32 cellular contexts compared by ENCODE assay signal in genomic region chr4:94887027-94887426, GRCh38.
"Had no signal": no experiment of that assay in that cellular context is flagged by ENCODE, and none has a peak within 500 bp of the region (broad histone marks: within the 10 kb centered on the region; RNA-seq: fewer than 3 reads in every experiment).

No MANE protein-coding gene starts in this region.

- DNase-seq: naive thymus-derived CD4-positive, alpha-beta T cell; natural killer cell; occipital lobe; ovary; posterior cingulate gyrus; psoas muscle; right cardiac atrium; spleen; stimulated activated CD4-positive, alpha-beta T cell treated with anti-CD3 and anti-CD28 coated beads, Interleukin-12 subunit alpha, Interleukin-12 subunit beta, amount 100 ng/mL, for 4 hours; stimulated activated CD4-positive, alpha-beta T cell treated with anti-CD3 and anti-CD28 coated beads, Interleukin-1b, Interleukin-23, amount 100 ng/mL, for 48 hours; stimulated activated CD4-positive, alpha-beta T cell treated with anti-CD3 and anti-CD28 coated beads, Interleukin-4, amount 100 ng/mL, for 1 hour; stimulated activated CD4-positive, alpha-beta T cell treated with anti-CD3 and anti-CD28 coated beads, Interleukin-4, amount 100 ng/mL, for 4 hours; stimulated activated CD8-positive, alpha-beta memory T cell treated with anti-CD3 and anti-CD28 coated beads, Interleukin-4, amount 100 ng/mL, for 48 hours; stimulated activated naive CD4-positive, alpha-beta T cell; stimulated activated naive CD8-positive, alpha-beta T cell treated with anti-CD3 and anti-CD28 coated beads, Interleukin-15, amount 100 ng/mL, for 72 hours; stimulated activated naive CD8-positive, alpha-beta T cell treated with anti-CD3 and anti-CD28 coated beads, Interleukin-15, Interleukin-2, amounts not matched to agents 100 U/mL and 50 U/mL, for 24 hours; substantia nigra; testis; tibial artery; transverse colon; upper lobe of right lung; uterus had no signal

- H3K27ac Mint-ChIP-seq: naive thymus-derived CD4-positive, alpha-beta T cell; natural killer cell; nephron; progenitor cell of endocrine pancreas; stimulated activated memory B cell treated with anti-CD40 and anti-IgM and Interleukin-4, amounts not matched to agents 10 μg/mL and 1 μg/mL and 100 μg/mL, for 72 hours; stimulated activated naive CD8-positive, alpha-beta T cell treated with anti-CD3 and anti-CD28 coated beads, Interleukin-15, amount 100 ng/mL, for 72 hours; type B pancreatic cell had no signal

- H3K4me3 ChIP-seq: ovary, psoas muscle, skin epidermis, smooth muscle cell, spleen, suprapubic skin, testis, tibial artery, transverse colon, upper lobe of right lung, uterus had no signal

- H3K4me1 Mint-ChIP-seq: naive thymus-derived CD4-positive, alpha-beta T cell; natural killer cell; stimulated activated memory B cell treated with anti-CD40 and anti-IgM and Interleukin-4, amounts not matched to agents 10 μg/mL and 1 μg/mL and 100 μg/mL, for 72 hours; stimulated activated naive CD8-positive, alpha-beta T cell treated with anti-CD3 and anti-CD28 coated beads, Interleukin-15, amount 100 ng/mL, for 72 hours had no signal

- H3K27ac ChIP-seq: ovary, parathyroid adenoma, psoas muscle, skin epidermis, spleen, suprapubic skin, testis, tibial artery, transverse colon, upper lobe of right lung, uterus had no signal

- H3K36me3 Mint-ChIP-seq: natural killer cell; stimulated activated memory B cell treated with anti-CD40 and anti-IgM and Interleukin-4, amounts not matched to agents 10 μg/mL and 1 μg/mL and 100 μg/mL, for 72 hours; type B pancreatic cell had no signal

- H3K27me3 ChIP-seq: ovary, spleen, suprapubic skin, testis, tibial artery, transverse colon, upper lobe of right lung, uterus had no signal

- H3K4me2 ChIP-seq: smooth muscle cell had no signal

- H3K9me3 ChIP-seq: ovary, suprapubic skin, testis, tibial artery, transverse colon, upper lobe of right lung, uterus had no signal

- H3K9ac ChIP-seq: parathyroid adenoma had no signal

- H3K4me1 ChIP-seq: parathyroid adenoma, psoas muscle, spleen, suprapubic skin, testis, tibial artery, transverse colon, upper lobe of right lung, uterus had no signal

- H2AFZ ChIP-seq: parathyroid adenoma had no signal

- H3K79me2 ChIP-seq: parathyroid adenoma had no signal

- ATAC-seq: naive thymus-derived CD4-positive, alpha-beta T cell; natural killer cell; psoas muscle; right cardiac atrium; sciatic nerve; stimulated activated memory B cell treated with anti-CD40 and anti-IgM and Interleukin-4, amounts not matched to agents 10 μg/mL and 1 μg/mL and 100 μg/mL, for 72 hours; stimulated activated naive CD8-positive, alpha-beta T cell treated with anti-CD3 and anti-CD28 coated beads, Interleukin-15, amount 100 ng/mL, for 72 hours; stimulated activated naive CD8-positive, alpha-beta T cell treated with anti-CD3 and anti-CD28 coated beads, Interleukin-15, Interleukin-2, amounts not matched to agents 100 U/mL and 50 U/mL, for 24 hours; upper lobe of right lung had no signal

- H3K4me3 Mint-ChIP-seq: naive thymus-derived CD4-positive, alpha-beta T cell; natural killer cell; nephron; neural crest cell; stimulated activated memory B cell treated with anti-CD40 and anti-IgM and Interleukin-4, amounts not matched to agents 10 μg/mL and 1 μg/mL and 100 μg/mL, for 72 hours; stimulated activated naive CD8-positive, alpha-beta T cell treated with anti-CD3 and anti-CD28 coated beads, Interleukin-15, amount 100 ng/mL, for 72 hours; type B pancreatic cell had no signal

- H3K9me3 Mint-ChIP-seq: stimulated activated naive CD8-positive, alpha-beta T cell treated with anti-CD3 and anti-CD28 coated beads, Interleukin-15, amount 100 ng/mL, for 72 hours had no signal

- H3K36me3 ChIP-seq: ovary, spleen, suprapubic skin, tibial artery, transverse colon, upper lobe of right lung, uterus had no signal

- H3K27me3 Mint-ChIP-seq: progenitor cell of endocrine pancreas; stimulated activated memory B cell treated with anti-CD40 and anti-IgM and Interleukin-4, amounts not matched to agents 10 μg/mL and 1 μg/mL and 100 μg/mL, for 72 hours; stimulated activated naive CD8-positive, alpha-beta T cell treated with anti-CD3 and anti-CD28 coated beads, Interleukin-15, amount 100 ng/mL, for 72 hours; type B pancreatic cell had no signal
